In genomic region chr10:50554381-50554994, GRCh38 we compare ENCODE assay signal across 14 cellular contexts.
DNase-seq lines count a peak whose midpoint lies in the region; ATAC-seq and TF ChIP-seq lines count a peak whose summit lies in the region.
"Had no signal": no experiment of that assay in that cellular context is flagged by ENCODE, and none has a peak within 500 bp of the region (broad histone marks: within the 10 kb centered on the region; RNA-seq: fewer than 3 reads in every experiment).

No MANE protein-coding gene starts in this region.

- TF ChIP-seq CTCF in CD8-positive, alpha-beta T cell (IDR thresholded peaks at IDR 0.05), result no peak
- TF ChIP-seq CTCF in esophagus squamous epithelium (IDR thresholded peaks at IDR 0.05) (no peak), parathyroid adenoma (IDR thresholded peaks at IDR 0.05) (no peak), BE2C (IDR thresholded peaks at IDR 0.05; ENCODE audit: low read depth, low read length) (no peak)

- H3K4me3 ChIP-seq in CD8-positive, alpha-beta T cell (ENCODE audit: low read depth, low read length), result no peak overlapping the region
- H3K4me3 ChIP-seq in esophagus squamous epithelium, result no peak overlapping the region
- no peak overlapping the region for H3K4me3 ChIP-seq in parathyroid adenoma (ENCODE audit: low read depth, low read length)
- no peak overlapping the region for H3K4me3 ChIP-seq in BE2C (ENCODE audit: low read depth, low read length)

- no peak overlapping the region for H3K27ac ChIP-seq in CD8-positive, alpha-beta T cell (ENCODE audit: low read depth, low read length)
- H3K27ac ChIP-seq in esophagus squamous epithelium (peak overlapping the region in 3 of 4 donors; percentile 12 to 31 (median 30)), parathyroid adenoma (peak overlapping the region; percentile 42)

- WGBS in esophagus squamous epithelium, 2 donors, result 49 to 57% methylated on average over 4 of the region's 4 CpGs

- H3K4me2 ChIP-seq in parathyroid adenoma (ENCODE audit: low read length), result no peak overlapping the region

- ATAC-seq in CD8-positive, alpha-beta T cell, result no peak
- ATAC-seq: activated T-cell treated with anti-CD3 and anti-CD28 coated beads, Interleukin-2, amount 50 U/mL, for 4 hours had no signal

- H3K9ac ChIP-seq in parathyroid adenoma, result no peak overlapping the region

- H3K36me3 ChIP-seq in CD8-positive, alpha-beta T cell (ENCODE audit: insufficient read depth, low read length), result no peaks in the 10 kb centered on the region
- H3K36me3 ChIP-seq in esophagus squamous epithelium, result no peaks in the 10 kb centered on the region
- no peaks in the 10 kb centered on the region for H3K36me3 ChIP-seq in parathyroid adenoma (ENCODE audit: control insufficient read depth, insufficient read depth, low read length)
- H3K36me3 ChIP-seq in BE2C, result no peaks in the 10 kb centered on the region

- no peak for DNase-seq in CD8-positive, alpha-beta T cell
- DNase-seq in NCI-H510A (lab: John Stamatoyannopoulos, UW), result peak; percentile 5
- no peak for DNase-seq in esophagus squamous epithelium (lab: John Stamatoyannopoulos, UW)
- DNase-seq in BE2C, result no peak
- DNase-seq in HPDE6-E6E7 (ENCODE audit: extremely low spot score), result no peak
- no peak for DNase-seq in NCI-H146 (lab: John Stamatoyannopoulos, UW)
- DNase-seq in RKO (ENCODE audit: low spot score), result no peak
- DNase-seq: activated T-cell treated with anti-CD3 and anti-CD28 coated beads, Interleukin-2, amount 50 U/mL, for 4 hours; left colon; NCI-H187 treated with DMSO at 0.1 percent for 48 hours; NK-92 treated with Interleukin-12 subunit alpha and Interleukin-12 subunit beta, amount 100 ng/mL, for 24 hours; T1000 had no signal

- H3K9me3 Mint-ChIP-seq in CD8-positive, alpha-beta T cell, result no peaks in the 10 kb centered on the region
- H3K9me3 Mint-ChIP-seq: activated T-cell treated with anti-CD3 and anti-CD28 coated beads, Interleukin-2, amount 50 U/mL, for 4 hours; naive thymus-derived CD8-positive, alpha-beta T cell had no signal

- no peaks in the 10 kb centered on the region for H3K4me1 ChIP-seq in CD8-positive, alpha-beta T cell (ENCODE audit: insufficient read depth, low read length)
- H3K4me1 ChIP-seq in esophagus squamous epithelium, result peaks cover 7 to 73% (median 16%) of the 10 kb centered on the region in 3 donors
- H3K4me1 ChIP-seq in parathyroid adenoma, result peaks cover 48% of the 10 kb centered on the region
- H3K4me1 ChIP-seq in BE2C, result peaks cover 26% of the 10 kb centered on the region

- no peaks in the 10 kb centered on the region for H3K36me3 Mint-ChIP-seq in CD8-positive, alpha-beta T cell

- intact Hi-C loops in CD8-positive, alpha-beta T cell (cut with DNase I, micrococcal nuclease), result loop anchor here (10.0 kb wide), 3 partner anchors 50 to 1660 kb away; no protein-coding TSS in a partner anchor
- intact Hi-C loops in esophagus squamous epithelium (cut with DNase I), result no loop called here

- H3K9me3 ChIP-seq in CD8-positive, alpha-beta T cell (ENCODE audit: low read length), result no peaks in the 10 kb centered on the region
- H3K9me3 ChIP-seq in esophagus squamous epithelium (no peaks in the 10 kb centered on the region), parathyroid adenoma (ENCODE audit: control insufficient read depth, low read length) (no peaks in the 10 kb centered on the region), BE2C (no peaks in the 10 kb centered on the region)

- H2AFZ ChIP-seq in parathyroid adenoma, result no peak overlapping the region

- peaks cover 47% of the 10 kb centered on the region for H3K79me2 ChIP-seq in parathyroid adenoma

- peak overlapping the region; percentile 11 for H3K27ac Mint-ChIP-seq in CD8-positive, alpha-beta T cell

- no peaks in the 10 kb centered on the region for H3K27me3 Mint-ChIP-seq in CD8-positive, alpha-beta T cell (ENCODE audit: low read depth)
- H3K27me3 Mint-ChIP-seq: naive thymus-derived CD8-positive, alpha-beta T cell had no signal

- H3K4me1 Mint-ChIP-seq in CD8-positive, alpha-beta T cell (ENCODE audit: low read depth), result peaks cover 25% of the 10 kb centered on the region

- POLR2A ChIA-PET in CD8-positive, alpha-beta T cell (lab: Charles Lee), result no interaction called here

- no peak for TF ChIP-seq POLR2A in esophagus squamous epithelium (IDR thresholded peaks at IDR 0.05)

- H3K4me3 Mint-ChIP-seq in CD8-positive, alpha-beta T cell, result no peak overlapping the region
- H3K4me3 Mint-ChIP-seq: activated T-cell treated with anti-CD3 and anti-CD28 coated beads, Interleukin-2, amount 50 U/mL, for 4 hours; naive thymus-derived CD8-positive, alpha-beta T cell had no signal

- CTCF ChIA-PET in CD8-positive, alpha-beta T cell (lab: Charles Lee), result interaction anchor here (1.1 to 4.1 kb wide), 2 partner anchors 98 to 99 kb away, joined by 5 to 24 read pairs; no protein-coding TSS in a partner anchor

- H3K27me3 ChIP-seq in CD8-positive, alpha-beta T cell (ENCODE audit: insufficient read depth, low read length), result no peaks in the 10 kb centered on the region
- H3K27me3 ChIP-seq in esophagus squamous epithelium, result no peaks in the 10 kb centered on the region
- H3K27me3 ChIP-seq in parathyroid adenoma (ENCODE audit: control insufficient read depth, insufficient read depth, low read length), result no peaks in the 10 kb centered on the region
- H3K27me3 ChIP-seq in BE2C, result no peaks in the 10 kb centered on the region
